18 cellular contexts compared by ENCODE assay signal in genomic region chr2:36502081-36502480, GRCh38.
DNase-seq lines count a peak whose midpoint lies in the region; TF ChIP-seq lines count a peak whose summit lies in the region.
"Had no signal": no experiment of that assay in that cellular context is flagged by ENCODE, and none has a peak within 500 bp of the region (broad histone marks: within the 10 kb centered on the region; RNA-seq: fewer than 3 reads in every experiment).

No MANE protein-coding gene starts in this region.

- no peaks in the 10 kb centered on the region for H3K9me2 ChIP-seq in hepatocyte (replicated peaks; ENCODE audit: insufficient read depth)
- H3K9me2 ChIP-seq: SK-N-SH had no signal

- H4K20me1 ChIP-seq in hepatocyte (ENCODE audit: insufficient read depth, poor library complexity, severe bottlenecking) = no peaks in the 10 kb centered on the region

- no peak overlapping the region for H3K4me3 Mint-ChIP-seq in MCF 10A (ENCODE audit: unreplicated experiment)
- no peak overlapping the region for H3K4me3 Mint-ChIP-seq in Calu3 (ENCODE audit: low read depth, unreplicated experiment)
- H3K4me3 Mint-ChIP-seq: CD14-positive monocyte, GM23338 had no signal

- TF ChIP-seq CTCF in MCF 10A (IDR thresholded peaks at IDR 0.05; ENCODE audit: unreplicated experiment) (no peak), breast epithelium (IDR thresholded peaks at IDR 0.05) (no peak), hepatocyte (IDR thresholded peaks at IDR 0.05; ENCODE audit: poor library complexity) (no peak), esophagus muscularis mucosa (IDR thresholded peaks at IDR 0.05) (no peak), Calu3 (IDR thresholded peaks at IDR 0.05; ENCODE audit: unreplicated experiment) (no peak)

- H3K36me3 ChIP-seq in breast epithelium (peaks cover 6% of the 10 kb centered on the region), hepatocyte (replicated peaks; ENCODE audit: insufficient read depth, low read depth) (no peaks in the 10 kb centered on the region), esophagus muscularis mucosa (peaks cover 15 to 67% (median 40%) of the 10 kb centered on the region in 4 donors)

- BruUV-seq in MCF 10A (replicated peaks; lab: Mats Ljungman, UMichigan) (TSS peak; percentile 2), Calu3 (replicated peaks; lab: Mats Ljungman, UMichigan) (no TSS peak)

- intact Hi-C loops in MCF 10A (cut with micrococcal nuclease) = no loop called here
- intact Hi-C loops in breast epithelium (cut with DNase I; ENCODE audit: low total_unique reads) = no loop called here
- intact Hi-C loops in esophagus muscularis mucosa (cut with DNase I) = no loop called here
- intact Hi-C loops in Calu3 (cut with micrococcal nuclease; ENCODE audit: unreplicated experiment) = no loop called here

- H3K79me2 ChIP-seq in hepatocyte = no peaks in the 10 kb centered on the region

- no peak overlapping the region for H3K4me2 ChIP-seq in hepatocyte
- H3K4me2 ChIP-seq: GM23338, SK-N-SH had no signal

- H3K27me3 ChIP-seq in breast epithelium (no peaks in the 10 kb centered on the region), hepatocyte (no peaks in the 10 kb centered on the region), esophagus muscularis mucosa (no peaks in the 10 kb centered on the region)

- H3K27ac ChIP-seq in breast epithelium = no peak overlapping the region
- H3K27ac ChIP-seq in hepatocyte = no peak overlapping the region
- no peak overlapping the region for H3K27ac ChIP-seq in esophagus muscularis mucosa (replicated peaks in 1 of 4)
- H3K27ac ChIP-seq: HL-60 had no signal

- H3K36me3 Mint-ChIP-seq in MCF 10A (ENCODE audit: insufficient read depth, unreplicated experiment) (peaks cover 82% of the 10 kb centered on the region), Calu3 (ENCODE audit: insufficient read depth, unreplicated experiment) (peaks cover 11% of the 10 kb centered on the region)
- H3K36me3 Mint-ChIP-seq: CD14-positive monocyte had no signal

- H3K4me3 ChIP-seq in breast epithelium (no peak overlapping the region), hepatocyte (no peak overlapping the region), esophagus muscularis mucosa (no peak overlapping the region)
- H3K4me3 ChIP-seq: GM23338 had no signal

- 68% methylated on average over 4 of the region's 4 CpGs for WGBS in hepatocyte (ENCODE audit: low lambda C conversion rate, missing lambda C conversion rate)
- WGBS in esophagus muscularis mucosa = 86% methylated on average over 4 of the region's 4 CpGs

- POLR2A ChIA-PET in MCF 10A (lab: Yijun Ruan, JAX) = interaction anchor here (0.6 to 1.7 kb wide), 6 partner anchors 8 to 151 kb away, joined by 3 to 6 read pairs (median 4); no protein-coding TSS in a partner anchor

- H3K27ac Mint-ChIP-seq in MCF 10A (ENCODE audit: low read depth, unreplicated experiment) (no peak overlapping the region), Calu3 (ENCODE audit: unreplicated experiment) (no peak overlapping the region)
- H3K27ac Mint-ChIP-seq: CD14-positive monocyte, GM23338 had no signal

- no peaks in the 10 kb centered on the region for H3K4me1 ChIP-seq in breast epithelium
- H3K4me1 ChIP-seq in hepatocyte (ENCODE audit: insufficient read depth) = peaks cover 4% of the 10 kb centered on the region
- peaks cover 0 to 15% (median 14%) of the 10 kb centered on the region in 4 donors for H3K4me1 ChIP-seq in esophagus muscularis mucosa

- H2AFZ ChIP-seq in hepatocyte = no peak overlapping the region
- H2AFZ ChIP-seq: GM23338 had no signal

- H3K27me3 Mint-ChIP-seq in MCF 10A (ENCODE audit: insufficient read depth, unreplicated experiment) (no peaks in the 10 kb centered on the region), Calu3 (ENCODE audit: unreplicated experiment) (no peaks in the 10 kb centered on the region)

- no peak for TF ChIP-seq EP300 in esophagus muscularis mucosa (IDR thresholded peaks at IDR 0.05)

- TF ChIP-seq POLR2A in breast epithelium (IDR thresholded peaks at IDR 0.05) = no peak
- TF ChIP-seq POLR2A in esophagus muscularis mucosa (IDR thresholded peaks at IDR 0.05; ENCODE audit: low read depth) = no peak

- H3K9me3 Mint-ChIP-seq in MCF 10A (ENCODE audit: unreplicated experiment) = no peaks in the 10 kb centered on the region
- no peaks in the 10 kb centered on the region for H3K9me3 Mint-ChIP-seq in Calu3 (ENCODE audit: low read depth, unreplicated experiment)
- H3K9me3 Mint-ChIP-seq: CD14-positive monocyte, GM23338 had no signal

- DNase-seq in MCF 10A (ENCODE audit: unreplicated experiment) = no peak
- no peak for DNase-seq in breast epithelium (ENCODE audit: low spot score in 2 of 2)
- DNase-seq in amniotic epithelial cell (ENCODE audit: low read depth) = peak; percentile 71
- DNase-seq in hepatocyte (ENCODE audit: low spot score) = peak; percentile 32
- no peak for DNase-seq in NCI-H2029 (lab: John Stamatoyannopoulos, UW)
- DNase-seq in DMS114 treated with DMSO at 0.1 percent for 48 hours (lab: John Stamatoyannopoulos, UW; ENCODE audit: unreplicated experiment) = no peak
- DNase-seq in esophagus muscularis mucosa (ENCODE audit: extremely low spot score) = no peak
- no peak for DNase-seq in Calu3
- DNase-seq: DMS79 treated with DMSO at 0.1 percent for 48 hours, MV-4-11, NCI-H1436 treated with DMSO at 0.1 percent for 48 hours, NCI-H345, NCI-H526 treated with DMSO at 0.1 percent for 48 hours, PC-3, SK-N-SH had no signal

- CTCF ChIA-PET in MCF 10A (lab: Yijun Ruan, JAX) = interaction anchor here (0.6 to 1.8 kb wide), 5 partner anchors 17 to 268 kb away, joined by 3 to 6 read pairs (median 3); no protein-coding TSS in a partner anchor
- CTCF ChIA-PET in Calu3 (lab: Charles Lee) = no interaction called here

- H3K4me1 Mint-ChIP-seq in MCF 10A (ENCODE audit: insufficient read depth, unreplicated experiment) (no peaks in the 10 kb centered on the region), Calu3 (ENCODE audit: low read depth, unreplicated experiment) (peaks cover 17% of the 10 kb centered on the region)
- H3K4me1 Mint-ChIP-seq: CD14-positive monocyte had no signal

- H3K9me3 ChIP-seq in breast epithelium (no peaks in the 10 kb centered on the region), hepatocyte (ENCODE audit: low read depth) (no peaks in the 10 kb centered on the region), esophagus muscularis mucosa (no peaks in the 10 kb centered on the region)
- H3K9me3 ChIP-seq: SK-N-SH had no signal

Comparison
In these comparisons a context has a peak if more than half of its experiments do, and no peak if none do; other contexts are left out.
1. DNase-seq: peak in amniotic epithelial cell (single experiment) and hepatocyte (single experiment); none in MCF 10A (single experiment), breast epithelium (0 of 2), NCI-H2029 (single experiment), DMS114 treated with DMSO at 0.1 percent for 48 hours (single experiment), esophagus muscularis mucosa (single experiment) and Calu3 (single experiment).